ENCODE assay signal across 15 cellular contexts in the genomic region with DNA sequence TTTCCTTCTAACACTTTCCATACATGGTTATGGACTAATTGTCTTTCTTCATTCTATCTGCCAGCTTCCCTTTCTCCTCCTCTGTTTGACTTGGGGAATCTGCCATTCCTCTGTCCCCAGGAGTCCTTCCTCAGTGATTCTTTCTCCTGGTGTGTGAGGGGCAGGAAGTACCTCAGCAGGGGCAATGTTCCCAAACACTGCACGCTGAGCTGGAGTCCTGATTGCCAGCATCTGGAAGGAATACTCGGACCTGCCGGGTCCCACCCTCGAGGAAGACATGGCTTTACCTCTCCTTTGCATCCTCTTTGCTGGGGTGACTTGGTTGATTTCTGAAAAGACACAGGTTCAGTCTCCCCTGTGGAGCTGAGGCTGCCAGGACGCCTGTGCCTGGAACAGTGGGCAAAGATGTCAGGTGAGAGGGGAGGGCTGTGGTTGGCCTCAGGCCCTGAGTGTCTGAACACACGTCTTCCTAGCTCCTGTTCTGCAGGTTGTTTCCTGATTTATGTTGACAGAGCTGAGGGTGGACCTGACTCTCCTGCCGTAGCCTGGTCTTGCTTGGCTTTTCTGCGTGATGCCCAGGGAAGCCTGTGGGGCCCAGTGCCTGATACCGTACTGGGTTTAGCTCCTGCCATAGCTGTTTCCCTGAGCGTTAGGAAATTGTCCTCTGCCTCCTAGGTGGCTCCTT. TPM values are rescaled to one million over a fixed set of nuclear protein-coding genes. Genes with fewer than 3 reads are reported as not detected.
DNase-seq lines count a peak whose midpoint lies in the region; ATAC-seq, FAIRE-seq and TF ChIP-seq lines count a peak whose summit lies in the region.
"Had no signal": no experiment of that assay in that cellular context is flagged by ENCODE, and none has a peak within 500 bp of the region (broad histone marks: within the 10 kb centered on the region; RNA-seq: fewer than 3 reads in every experiment).

No MANE protein-coding gene starts in this region.

- ATAC-seq in left lobe of liver, result no peak

- H4K20me1 ChIP-seq in Loucy (ENCODE audit: insufficient read depth, low read length, poor library complexity, severe bottlenecking), result peaks cover 16% of the 10 kb centered on the region
- peaks cover 1 to 6% of the 10 kb centered on the region in 2 experiments for H4K20me1 ChIP-seq in H1 (replicated peaks in 1 of 2; ENCODE audit: control insufficient read depth in 1 of 2, insufficient read depth in 2 of 2, low read length in 2 of 2)

- no peak overlapping the region for H3K14ac ChIP-seq in H1 (ENCODE audit: insufficient read length)

- H4K8ac ChIP-seq in H1 (ENCODE audit: extremely low read depth, insufficient read depth, low read length), result no peak overlapping the region

- H2BK120ac ChIP-seq in H1 (replicated peaks; ENCODE audit: low read depth, low read length), result no peak overlapping the region

- H3K27me3 ChIP-seq in Loucy (ENCODE audit: insufficient read depth, low read length, poor library complexity, severe bottlenecking) (no peaks in the 10 kb centered on the region), H1 (replicated peaks in 1 of 4; ENCODE audit: control insufficient read depth in 3 of 4, extremely low read depth in 1 of 4, insufficient read depth in 3 of 4, low read length in 3 of 4) (no peaks in the 10 kb centered on the region), prostate gland (replicated peaks; ENCODE audit: insufficient read depth) (no peaks in the 10 kb centered on the region)
- H3K27me3 ChIP-seq: SJCRH30 had no signal

- H3K79me2 ChIP-seq in Loucy (ENCODE audit: insufficient read depth, low read length) (peaks cover 71% of the 10 kb centered on the region), H1 (ENCODE audit: control insufficient read depth in 1 of 2, insufficient read depth in 2 of 2, low read length in 2 of 2) (peaks cover 0 to 56% of the 10 kb centered on the region in 2 experiments; a peak in 3 of 4 replicates)

- H3K4me3 ChIP-seq in Loucy (ENCODE audit: low read length, poor library complexity, severe bottlenecking), result no peak overlapping the region
- peak overlapping the region in 3 of 4 experiments; percentile 10 to 32 (median 12); a peak in 3 of 8 replicates for H3K4me3 ChIP-seq in H1 (ENCODE audit: extremely low read depth in 1 of 4, insufficient read depth in 2 of 4, low read depth in 3 of 4, low read length in 4 of 4)
- H3K4me3 ChIP-seq in prostate gland, result no peak overlapping the region
- H3K4me3 ChIP-seq: SJCRH30 had no signal

- 57% methylated on average over 10 of the region's 10 CpGs; no CpG with 5 or more reads in 1 of the 2 experiments for WGBS in H1 (ENCODE audit: extremely low coverage in 1 of 2, insufficient coverage in 1 of 2, insufficient read length in 1 of 2, insufficient replicate concordance in 2 of 2, low coverage in 1 of 2, low lambda C conversion rate in 2 of 2, missing lambda C conversion rate in 1 of 2), 2 experiments
- 40% methylated on average over 10 of the region's 10 CpGs for WGBS in prostate gland

- peak overlapping the region; percentile 73 for H3K27ac Mint-ChIP-seq in activated T-cell treated with anti-CD3 and anti-CD28 coated beads, Interleukin-2, amount 50 U/mL, for 24 hours

- H3K18ac ChIP-seq in H1 (ENCODE audit: extremely low read depth, low read length), result peak overlapping the region; percentile 25; the same call in 1 of the 2 replicates

- H3K4me2 ChIP-seq in Loucy (ENCODE audit: low read depth, low read length, poor library complexity, severe bottlenecking), result peak overlapping the region; percentile 43
- peak overlapping the region; percentile 3 to 49; a peak in 3 of 4 replicates for H3K4me2 ChIP-seq in H1 (ENCODE audit: insufficient read depth in 1 of 2, low read depth in 2 of 2, low read length in 2 of 2)
- H3K4me2 ChIP-seq: KMS-11 had no signal

- H3K56ac ChIP-seq in H1 (replicated peaks; ENCODE audit: insufficient read length, low read depth, low read length), result no peak overlapping the region

- no peaks in the 10 kb centered on the region for H3K9me3 Mint-ChIP-seq in activated T-cell treated with anti-CD3 and anti-CD28 coated beads, Interleukin-2, amount 50 U/mL, for 24 hours
- H3K9me3 Mint-ChIP-seq: immature natural killer cell had no signal

- DNase-seq in activated T-cell treated with anti-CD3 and anti-CD28 coated beads, Interleukin-2, amount 50 U/mL, for 24 hours, result no peak
- DNase-seq in activated T-cell treated with anti-CD3 and anti-CD28 coated beads, Interleukin-2, amount 50 U/mL, for 48 hours, result no peak
- no peak for DNase-seq in H1 (ENCODE audit: low read depth in 1 of 2, low spot score in 2 of 2)
- peak; percentile 36 for DNase-seq in prostate gland (ENCODE audit: low spot score)
- DNase-seq in urothelium cell line (ENCODE audit: low spot score), result no peak
- no peak for DNase-seq in left lobe of liver (ENCODE audit: low spot score)
- DNase-seq in HUDEP-2 (lab: John Stamatoyannopoulos, UW; ENCODE audit: unreplicated experiment in 76 of 76), result no peak
- DNase-seq: activated naive CD4-positive, alpha-beta T cell treated with anti-CD3 and anti-CD28 coated beads, Interleukin-2, amount 50 U/mL, for 16 hours; immature natural killer cell; NCI-H1417 treated with DMSO at 0.1 percent for 48 hours; SJCRH30 had no signal

- no peaks in the 10 kb centered on the region for H3K9me3 ChIP-seq in Loucy (ENCODE audit: insufficient read depth, low read depth, low read length)
- no peaks in the 10 kb centered on the region for H3K9me3 ChIP-seq in H1 (ENCODE audit: insufficient read depth in 2 of 2, low read depth in 1 of 2, low read length in 1 of 2)
- no peaks in the 10 kb centered on the region for H3K9me3 ChIP-seq in prostate gland
- H3K9me3 ChIP-seq: SJCRH30 had no signal

- H3K9ac ChIP-seq in Loucy (ENCODE audit: low read depth, low read length, poor library complexity, severe bottlenecking) (peak overlapping the region; percentile 48), H1 (replicated peaks in 1 of 4; ENCODE audit: extremely low read depth in 1 of 4, low read depth in 3 of 4, low read length in 3 of 4) (peak overlapping the region in 1 of 4 experiments; percentile 29; a peak in 2 of 7 replicates)
- H3K9ac ChIP-seq: KMS-11 had no signal

- H3K36me3 Mint-ChIP-seq in activated T-cell treated with anti-CD3 and anti-CD28 coated beads, Interleukin-2, amount 50 U/mL, for 24 hours (ENCODE audit: low read depth), result peaks cover 44% of the 10 kb centered on the region

- peaks cover 25% of the 10 kb centered on the region for H3K4me1 Mint-ChIP-seq in activated T-cell treated with anti-CD3 and anti-CD28 coated beads, Interleukin-2, amount 50 U/mL, for 24 hours (ENCODE audit: low read depth)

- H3K79me1 ChIP-seq in H1 (ENCODE audit: low read depth, low read length), result peaks cover 23% of the 10 kb centered on the region

- H2BK20ac ChIP-seq in H1 (ENCODE audit: low read length), result peak overlapping the region; percentile 68; the same call in 1 of the 2 replicates

- H2BK12ac ChIP-seq in H1 (ENCODE audit: low read depth, low read length), result peak overlapping the region; percentile 82; the same call in 1 of the 2 replicates

- CTCF ChIA-PET in H1 (lab: Charles Lee; ENCODE audit: partially characterized antibody), result interaction anchor here (0.9 to 2.4 kb wide), 16 partner anchors 9 to 171 kb away, joined by 3 to 7 read pairs (median 4); no protein-coding TSS in a partner anchor

- H3K9me2 ChIP-seq in Loucy (replicated peaks; ENCODE audit: low read depth, low read length), result no peaks in the 10 kb centered on the region

- POLR2A ChIA-PET in H1 (lab: Charles Lee; ENCODE audit: partially characterized antibody), result interaction anchor here (1.0 to 3.0 kb wide), 14 partner anchors 9 to 272 kb away, joined by 3 to 16 read pairs (median 4); a partner anchor contains a TSS

- H3K27ac ChIP-seq in H1 (ENCODE audit: low read depth, low read length) (peak overlapping the region; percentile 49; the same call in 1 of the 2 replicates), prostate gland (peak overlapping the region; percentile 58 to 66)
- H3K27ac ChIP-seq: KMS-11, SJCRH30 had no signal

- FAIRE-seq in H1 (lab: Jason Lieb, UNC) (no peak), urothelium cell line (lab: Jason Lieb, UNC) (no peak)
- FAIRE-seq: frontal cortex had no signal

- H3K27me3 Mint-ChIP-seq in activated T-cell treated with anti-CD3 and anti-CD28 coated beads, Interleukin-2, amount 50 U/mL, for 24 hours, result no peaks in the 10 kb centered on the region

- H2BK15ac ChIP-seq in H1 (ENCODE audit: low read length), result 0 out of 2 replicates have a peak overlapping the region, but pooled peaks have one; percentile 55

- peaks cover 40% of the 10 kb centered on the region for H3K4me1 ChIP-seq in Loucy (ENCODE audit: insufficient read depth, low read length, poor library complexity, severe bottlenecking)
- peaks cover 7 to 24% (median 18%) of the 10 kb centered on the region in 4 experiments for H3K4me1 ChIP-seq in H1 (replicated peaks in 1 of 4; ENCODE audit: control insufficient read depth in 3 of 4, insufficient read depth in 4 of 4, low read length in 3 of 4)
- peaks cover 18% of the 10 kb centered on the region for H3K4me1 ChIP-seq in prostate gland (replicated peaks)

- peak overlapping the region; percentile 72 for H2BK5ac ChIP-seq in H1 (ENCODE audit: low read depth, low read length)

- no peaks in the 10 kb centered on the region for H3F3A ChIP-seq in Loucy (ENCODE audit: low read depth)

- H4K91ac ChIP-seq in H1 (replicated peaks; ENCODE audit: insufficient read length, low read length), result peak overlapping the region; percentile 83

- H3K36me3 ChIP-seq in Loucy (ENCODE audit: insufficient read depth, low read length), result no peaks in the 10 kb centered on the region
- peaks cover 0 to 8% (median 0%) of the 10 kb centered on the region in 4 experiments; a peak in 3 of 8 replicates for H3K36me3 ChIP-seq in H1 (ENCODE audit: control insufficient read depth in 2 of 4, insufficient read depth in 4 of 4, low read length in 3 of 4)
- H3K36me3 ChIP-seq in prostate gland, result no peaks in the 10 kb centered on the region

- H3K4me3 Mint-ChIP-seq in activated T-cell treated with anti-CD3 and anti-CD28 coated beads, Interleukin-2, amount 50 U/mL, for 24 hours, result no peak overlapping the region

- no peaks in the 10 kb centered on the region; the same call in 1 of the 2 replicates for H3K23me2 ChIP-seq in H1 (ENCODE audit: low read depth, low read length)

- no peak for TF ChIP-seq CTCF in Loucy (conservative IDR thresholded peaks at IDR 0.05; ENCODE audit: low read length)
- TF ChIP-seq CTCF in H1 (IDR thresholded peaks at IDR 0.05; ENCODE audit: control extremely low read depth in 1 of 3, insufficient read depth in 1 of 3, low read depth in 1 of 3, low read length in 3 of 3), result no peak
- no peak for TF ChIP-seq CTCF in prostate gland (IDR thresholded peaks at IDR 0.05)

- no peak overlapping the region for H3K4ac ChIP-seq in H1 (replicated peaks; ENCODE audit: insufficient read length, low read depth, low read length)

- no peak overlapping the region for H3K23ac ChIP-seq in H1 (ENCODE audit: insufficient read length)

- no peak for TF ChIP-seq RAD21 in H1 (IDR thresholded peaks at IDR 0.05 in 1 of 2, conservative IDR thresholded peaks at IDR 0.05 in 1 of 2; ENCODE audit: low read depth in 2 of 2, low read length in 2 of 2)

- H2AFZ ChIP-seq in Loucy (ENCODE audit: low read length), result no peak overlapping the region
- H2AFZ ChIP-seq in H1 (ENCODE audit: low read length), result no peak overlapping the region

- H4K5ac ChIP-seq in H1 (ENCODE audit: insufficient read length, low read depth, low read length), result no peak overlapping the region

- intact Hi-C loops in prostate gland (cut with DNase I), result no loop called here

- no peak for TF ChIP-seq POLR2A in H1 (IDR thresholded peaks at IDR 0.05; ENCODE audit: control extremely low read depth in 1 of 2, low read depth in 2 of 2, low read length in 2 of 2)
- TF ChIP-seq POLR2A in prostate gland (IDR thresholded peaks at IDR 0.05), result no peak

- no peak for TF ChIP-seq EP300 in H1 (IDR thresholded peaks at IDR 0.05; ENCODE audit: borderline replicate concordance in 1 of 2, low read depth in 2 of 2, low read length in 2 of 2)

- H2AK5ac ChIP-seq in H1 (ENCODE audit: low read depth, low read length), result no peak overlapping the region

RNA-seq across cellular contexts. Expression of a gene that starts 4.3 kb away (rescaled TPM):
- 365 and 413 TPM in 2 replicates for total RNA-seq in H1 (2021; fragmentation: NEBNext Ultra II Directional; extraction: Animal tissue kit (Norgen Biotek cat#: 25700))
- 1,720 and 2,058 TPM in 2 replicates for polyA plus RNA-seq in H1 (2011; rRNA removed)
- polyA plus RNA-seq in H1 (2011; cell fraction: cytosol; rRNA removed), result 801 TPM
- polyA plus RNA-seq in H1 (2011; cell fraction: nucleus; rRNA removed), result 895 TPM
- polyA plus RNA-seq in H1 (2012, experiment 1 of 2), result 439 to 800 TPM (median 741 TPM) in 4 replicates
- 1,693 TPM for polyA plus RNA-seq in H1 (2012, experiment 2 of 2)
- 891 TPM for polyA plus RNA-seq in H1 (2013, experiment 1 of 2)
- polyA plus RNA-seq in H1 (2013, experiment 2 of 2), result 816 TPM
- polyA minus RNA-seq in H1 (2011; rRNA and poly(A)+ RNA removed), result 145 and 160 TPM in 2 replicates
- 241 TPM for polyA minus RNA-seq in H1 (2011; cell fraction: cytosol; rRNA and poly(A)+ RNA removed)
- 152 TPM for polyA minus RNA-seq in H1 (2011; cell fraction: nucleus; rRNA and poly(A)+ RNA removed)
- total RNA-seq in prostate gland (1,000 to 10,000 TPM in 1 of 2 donors, 100 to 1,000 TPM in 1; 597 to 1,196 TPM), left lobe of liver (182 TPM)

RNA-seq across cellular contexts. Expression of a gene that starts 7.5 kb away (rescaled TPM):
- 110 and 112 TPM in 2 replicates for total RNA-seq in H1 (2021; fragmentation: NEBNext Ultra II Directional; extraction: Animal tissue kit (Norgen Biotek cat#: 25700))
- polyA plus RNA-seq in H1 (2011; rRNA removed), result 274 and 348 TPM in 2 replicates
- 214 TPM for polyA plus RNA-seq in H1 (2011; cell fraction: cytosol; rRNA removed)
- polyA plus RNA-seq in H1 (2011; cell fraction: nucleus; rRNA removed), result 408 TPM
- polyA plus RNA-seq in H1 (2012, experiment 1 of 2), result 116 to 162 TPM (median 150 TPM) in 4 replicates
- polyA plus RNA-seq in H1 (2012, experiment 2 of 2), result 177 TPM
- 88.3 TPM for polyA plus RNA-seq in H1 (2013, experiment 1 of 2)
- polyA plus RNA-seq in H1 (2013, experiment 2 of 2), result 81.7 TPM
- 105 and 113 TPM in 2 replicates for polyA minus RNA-seq in H1 (2011; rRNA and poly(A)+ RNA removed)
- 71.3 TPM for polyA minus RNA-seq in H1 (2011; cell fraction: cytosol; rRNA and poly(A)+ RNA removed)
- polyA minus RNA-seq in H1 (2011; cell fraction: nucleus; rRNA and poly(A)+ RNA removed), result 57.0 TPM
- total RNA-seq in prostate gland (100 to 1,000 TPM in 1 of 2 donors, 10 to 100 TPM in 1; 79.6 to 118 TPM), left lobe of liver (22.8 TPM)

RNA-seq across cellular contexts. Expression of a gene that starts 39.9 kb away (rescaled TPM):
- total RNA-seq in H1 (2021; fragmentation: NEBNext Ultra II Directional; extraction: Animal tissue kit (Norgen Biotek cat#: 25700)), result 31.1 and 34.1 TPM in 2 replicates
- polyA plus RNA-seq in H1 (2011; rRNA removed), result 20.0 and 23.7 TPM in 2 replicates
- polyA plus RNA-seq in H1 (2011; cell fraction: cytosol; rRNA removed), result 27.8 TPM
- 43.0 TPM for polyA plus RNA-seq in H1 (2011; cell fraction: nucleus; rRNA removed)
- 24.6 to 30.7 TPM (median 25.7 TPM) in 4 replicates for polyA plus RNA-seq in H1 (2012, experiment 1 of 2)
- 18.0 TPM for polyA plus RNA-seq in H1 (2012, experiment 2 of 2)
- 14.5 TPM for polyA plus RNA-seq in H1 (2013, experiment 1 of 2)
- polyA plus RNA-seq in H1 (2013, experiment 2 of 2), result 13.6 TPM
- 20.8 and 23.4 TPM in 2 replicates for polyA minus RNA-seq in H1 (2011; rRNA and poly(A)+ RNA removed)
- polyA minus RNA-seq in H1 (2011; cell fraction: cytosol; rRNA and poly(A)+ RNA removed), result 10.6 TPM
- polyA minus RNA-seq in H1 (2011; cell fraction: nucleus; rRNA and poly(A)+ RNA removed), result 20.5 TPM
- total RNA-seq in prostate gland (10 to 100 TPM; 23.3 to 24.7 TPM), left lobe of liver (4.2 TPM)

RNA-seq across cellular contexts. Expression of a gene that starts 57.0 kb away (rescaled TPM):
- 0.28 and 0.42 TPM in 2 replicates for total RNA-seq in H1 (2021; fragmentation: NEBNext Ultra II Directional; extraction: Animal tissue kit (Norgen Biotek cat#: 25700))
- polyA plus RNA-seq in H1 (2011; rRNA removed), result 0.14 and 0.20 TPM in 2 replicates
- polyA plus RNA-seq in H1 (2011; cell fraction: cytosol; rRNA removed), result 0.10 TPM
- polyA plus RNA-seq in H1 (2011; cell fraction: nucleus; rRNA removed), result 0.19 TPM
- polyA plus RNA-seq in H1 (2012, experiment 1 of 2), result 0.30 to 0.89 TPM (median 0.74 TPM) in 4 replicates
- 0.17 TPM for polyA plus RNA-seq in H1 (2012, experiment 2 of 2)
- 0.61 TPM for polyA plus RNA-seq in H1 (2013, experiment 1 of 2)
- polyA plus RNA-seq in H1 (2013, experiment 2 of 2), result 0.59 TPM
- polyA minus RNA-seq in H1 (2011; rRNA and poly(A)+ RNA removed), result 0.16 and 0.20 TPM in 2 replicates
- polyA minus RNA-seq in H1 (2011; cell fraction: cytosol; rRNA and poly(A)+ RNA removed), result 0.29 TPM
- polyA minus RNA-seq in H1 (2011; cell fraction: nucleus; rRNA and poly(A)+ RNA removed), result not detected
- total RNA-seq in prostate gland (under 1 TPM; 0.36 to 0.57 TPM), left lobe of liver (not detected)
- total RNA-seq: mononuclear cell had no signal
- polyA plus RNA-seq: immature natural killer cell had no signal

Comparison
In these comparisons a context has a peak if more than half of its experiments do, and no peak if none do; other contexts are left out.
1. H3K4me3 ChIP-seq: peak in H1 (3 of 4); none in Loucy (single experiment) and prostate gland (0 of 2).